Comparison of ENCODE assay signal across 8 cellular contexts in the genomic region with DNA sequence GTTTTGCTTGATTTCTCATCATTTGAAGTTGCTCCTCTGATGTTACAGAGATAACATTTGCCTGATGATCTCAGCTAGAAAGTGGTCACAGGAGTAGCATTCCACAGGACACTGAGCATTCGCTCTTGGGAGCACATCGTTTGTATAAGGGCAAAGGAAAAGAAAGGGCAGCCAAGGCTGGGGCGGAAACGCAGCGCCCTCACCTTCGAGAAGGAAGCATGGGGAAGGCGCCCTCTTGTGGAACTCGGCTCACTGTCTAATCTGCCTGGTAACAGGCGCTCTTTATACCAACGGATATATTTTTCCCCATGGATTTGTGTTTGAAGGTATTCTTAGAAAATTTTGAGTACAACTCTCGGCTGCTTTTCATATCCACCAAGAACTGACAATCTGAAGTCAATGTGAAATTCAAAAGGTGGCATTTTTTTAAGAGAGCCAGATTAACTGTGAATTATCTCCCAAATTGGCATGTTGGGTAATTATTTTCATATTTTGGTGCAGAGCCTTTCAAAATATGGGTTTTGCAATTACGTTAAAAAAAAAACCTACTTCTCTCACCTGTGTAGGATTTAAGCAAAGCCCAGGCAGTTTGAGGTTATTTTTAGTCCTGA.
DNase-seq lines count a peak whose midpoint lies in the region; ATAC-seq and TF ChIP-seq lines count a peak whose summit lies in the region.

No MANE protein-coding gene starts in this region.

- ATAC-seq in GM19025 (IDR thresholded peaks at IDR 0.05; ENCODE audit: low read depth, unreplicated experiment) (peak; percentile 82), HG03342 (IDR thresholded peaks at IDR 0.05; ENCODE audit: unreplicated experiment) (peak; percentile 94), lung (ENCODE audit: insufficient read depth, low FRiP score) (peak; percentile 85)

- intact Hi-C loops in dorsolateral prefrontal cortex (cut with DNase I) = loop anchor here in 1 of 2 donors (10.0 kb wide), 1 partner anchor 213 kb away; no protein-coding TSS in a partner anchor

- H3K27ac ChIP-seq in dorsolateral prefrontal cortex = peak overlapping the region in 2 of 59 donors; percentile 31 to 41
- no peak overlapping the region for H3K27ac ChIP-seq in lung (ENCODE audit: low read depth in 1 of 2, low read length in 1 of 2)

- TF ChIP-seq CTCF in dorsolateral prefrontal cortex (IDR thresholded peaks at IDR 0.05 in 54 of 56, conservative IDR thresholded peaks at IDR 0.05 in 2 of 56; ENCODE audit: low read depth in 1 of 56, partially characterized antibody in 56 of 56) (peak; percentile 43 to 89 (median 76)), lung (IDR thresholded peaks at IDR 0.05; ENCODE audit: control extremely low read depth, extremely low read depth) (peak; percentile 80)

- H3K4me1 ChIP-seq in lung (ENCODE audit: control insufficient read depth in 2 of 2, insufficient read depth in 2 of 2, low read length in 2 of 2) = peaks cover 2% of the 10 kb centered on the region in 2 donors

- peak overlapping the region in 29 of 59 donors; percentile 6 to 50 (median 25) for H3K4me3 ChIP-seq in dorsolateral prefrontal cortex
- no peak overlapping the region for H3K4me3 ChIP-seq in lung

- H3K9me3 ChIP-seq in lung (ENCODE audit: control insufficient read depth in 2 of 2, insufficient read depth in 1 of 2, low read length in 1 of 2) = no peaks in the 10 kb centered on the region

- 11 to 18% methylated on average over 12 of the region's 12 CpGs for WGBS in lung, 2 donors

- no peaks in the 10 kb centered on the region for H3K36me3 ChIP-seq in lung (ENCODE audit: control insufficient read depth in 2 of 2, insufficient read depth in 2 of 2, low read length in 2 of 2)

- no peaks in the 10 kb centered on the region for H3K27me3 ChIP-seq in dorsolateral prefrontal cortex
- H3K27me3 ChIP-seq in lung (ENCODE audit: control insufficient read depth, insufficient read depth) = no peaks in the 10 kb centered on the region

- DNase-seq in AG20443 (ENCODE audit: low spot score) (peak; percentile 74), NCI-H510A (lab: John Stamatoyannopoulos, UW) (peak; percentile 73), dorsolateral prefrontal cortex (peak; percentile 60 to 84 (median 78)), lung (ENCODE audit: low spot score) (peak; percentile 81)
- DNase-seq in activated CD4-positive, alpha-beta T cell treated with anti-CD3 and anti-CD28 coated beads, Interleukin-2, amount 50 U/mL, for 48 hours = peak; percentile 82 to 86
- DNase-seq in stimulated activated CD8-positive, alpha-beta memory T cell treated with anti-CD3 and anti-CD28 coated beads, Interleukin-12 subunit alpha, Interleukin-12 subunit beta, amount 100 ng/mL, for 24 hours (ENCODE audit: extremely low read depth) = peak; percentile 37
